31 cellular contexts compared by ENCODE assay signal in genomic region chr6:16209539-16209938, GRCh38.
"Had no signal": no experiment of that assay in that cellular context is flagged by ENCODE, and none has a peak within 500 bp of the region (broad histone marks: within the 10 kb centered on the region; RNA-seq: fewer than 3 reads in every experiment).

No MANE protein-coding gene starts in this region.

- H3K4me3 ChIP-seq: dorsolateral prefrontal cortex, gastrocnemius medialis, heart right ventricle, lung, neural progenitor cell, pancreas, prostate gland, right atrium auricular region, smooth muscle cell, suprapubic skin, transverse colon, upper lobe of right lung, uterus had no signal

- H2AFZ ChIP-seq: neural progenitor cell had no signal

- H3K4me1 ChIP-seq: gastrocnemius medialis, prostate gland, right atrium auricular region, upper lobe of right lung had no signal

- H3K9me3 ChIP-seq: gastrocnemius medialis, heart right ventricle, pancreas, prostate gland, right atrium auricular region, suprapubic skin, transverse colon, upper lobe of right lung, uterus had no signal

- H3K36me3 ChIP-seq: gastrocnemius medialis, heart right ventricle, neural progenitor cell, pancreas, prostate gland, right atrium auricular region, suprapubic skin, transverse colon, upper lobe of right lung, uterus had no signal

- ATAC-seq: esophagus mucosa; gastrocnemius medialis; heart right ventricle; left ventricle myocardium superior; naive thymus-derived CD4-positive, alpha-beta T cell; pancreas; sciatic nerve; stimulated activated naive CD8-positive, alpha-beta T cell treated with anti-CD3 and anti-CD28 coated beads, Interleukin-15, amount 100 ng/mL, for 72 hours; upper lobe of right lung had no signal

- FAIRE-seq: colon, pancreas had no signal

- DNase-seq: dorsolateral prefrontal cortex; effector CD4-positive, alpha-beta T cell; foreskin fibroblast; gastrocnemius medialis; heart right ventricle; hypothalamus; immature natural killer cell; islet precursor cell; kidney glomerular epithelial cell; left ventricle myocardium superior; naive thymus-derived CD4-positive, alpha-beta T cell; pancreas; stimulated activated CD4-positive, alpha-beta T cell treated with anti-CD3 and anti-CD28 coated beads, Interleukin-12 subunit alpha, Interleukin-12 subunit beta, amount 100 ng/mL, for 4 hours; stimulated activated CD4-positive, alpha-beta T cell treated with anti-CD3 and anti-CD28 coated beads, Interleukin-1b, Interleukin-23, amount 100 ng/mL, for 48 hours; stimulated activated CD4-positive, alpha-beta T cell treated with anti-CD3 and anti-CD28 coated beads, Interleukin-4, amount 100 ng/mL, for 1 hour; stimulated activated CD8-positive, alpha-beta memory T cell treated with anti-CD3 and anti-CD28 coated beads, Interleukin-4, amount 100 ng/mL, for 48 hours; stimulated activated naive CD4-positive, alpha-beta T cell; stimulated activated naive CD8-positive, alpha-beta T cell treated with anti-CD3 and anti-CD28 coated beads, Interleukin-15, amount 100 ng/mL, for 72 hours; transverse colon; upper lobe of right lung; uterus had no signal

- H3K4me2 ChIP-seq: neural progenitor cell, smooth muscle cell had no signal

- H3K27me3 ChIP-seq: gastrocnemius medialis, neural progenitor cell, pancreas, right atrium auricular region, transverse colon, upper lobe of right lung, uterus had no signal

- H3K9ac ChIP-seq: neural progenitor cell had no signal

- H3K27ac ChIP-seq: dorsolateral prefrontal cortex, epithelial cell of prostate, gastrocnemius medialis, heart right ventricle, neural progenitor cell, pancreas, prostate gland, right atrium auricular region, suprapubic skin, upper lobe of right lung, uterus had no signal
